8 cellular contexts compared by ENCODE assay signal in the genomic region with DNA sequence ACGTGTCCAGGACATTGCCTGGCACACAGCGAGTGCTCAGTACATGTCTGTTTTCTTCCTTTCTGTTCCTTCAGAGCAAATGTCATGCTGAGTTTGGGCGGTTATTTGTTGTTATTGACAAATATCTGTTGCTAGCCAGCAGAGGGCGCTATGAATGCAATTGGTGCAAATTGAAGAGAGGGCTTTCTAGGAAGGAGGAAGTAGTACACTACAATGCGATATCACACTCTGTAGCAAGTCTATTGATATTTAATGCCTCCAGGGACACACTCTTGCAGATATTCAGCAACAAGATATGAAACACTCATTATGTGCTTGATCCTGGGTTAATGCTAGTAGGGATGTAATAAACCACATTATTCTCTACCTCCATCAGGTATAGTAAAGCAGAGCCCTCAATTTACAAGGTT.
DNase-seq lines count a peak whose midpoint lies in the region; ATAC-seq, FAIRE-seq and TF ChIP-seq lines count a peak whose summit lies in the region.

No MANE protein-coding gene starts in this region.

- no peaks in the 10 kb centered on the region for H3K36me3 ChIP-seq in body of pancreas (replicated peaks in 1 of 2; ENCODE audit: insufficient read depth in 1 of 2, low read depth in 2 of 2)

- H3K27ac ChIP-seq in A549 (no peak overlapping the region), body of pancreas (no peak overlapping the region)

- DNase-seq in A549 (ENCODE audit: low read depth in 1 of 2, low spot score in 1 of 2) (peak; percentile 13 to 60), GM10266 (ENCODE audit: extremely low spot score) (peak; percentile 61), NCI-H446 treated with DMSO at 0.1 percent for 48 hours (lab: John Stamatoyannopoulos, UW) (peak; percentile 9), body of pancreas (peak in 3 of 4 donors; percentile 12 to 20 (median 19)), nucleus accumbens (lab: John Stamatoyannopoulos, UW) (peak in 36 of 56 donors; percentile 0 to 62 (median 8)), T-cell (no peak)

- H3K4me1 Mint-ChIP-seq in T-cell = no peaks in the 10 kb centered on the region

- TF ChIP-seq EP300 in A549 (IDR thresholded peaks at IDR 0.05) = no peak

- peak in 1 of 2 experiments; percentile 45; a peak in 1 of 5 replicates for TF ChIP-seq RAD21 in A549 (conservative IDR thresholded peaks at IDR 0.05 in 1 of 2, IDR thresholded peaks at IDR 0.05 in 1 of 2)

- H3K4me3 ChIP-seq in A549 = no peak overlapping the region
- no peak overlapping the region for H3K4me3 ChIP-seq in body of pancreas

- POLR2A ChIA-PET in A549 (lab: Yijun Ruan, JAX) (no interaction called here), T-cell (lab: Charles Lee) (no interaction called here)

- intact Hi-C loops in body of pancreas (cut with DNase I) = no loop called here

- no peak overlapping the region for H3K27ac Mint-ChIP-seq in T-cell

- H3K4me2 ChIP-seq in A549 = no peak overlapping the region

- peaks cover 3 to 6% (median 5%) of the 10 kb centered on the region in 3 donors for H3K9me3 Mint-ChIP-seq in T-cell

- H3K4me1 ChIP-seq in A549 = no peaks in the 10 kb centered on the region
- no peaks in the 10 kb centered on the region for H3K4me1 ChIP-seq in body of pancreas

- CTCF ChIA-PET in A549 (lab: Yijun Ruan, JAX) (interaction anchor here (1.2 to 2.3 kb wide), 3 partner anchors 9 to 15 kb away, joined by 3 to 7 read pairs (median 3); no protein-coding TSS in a partner anchor), T-cell (lab: Charles Lee) (no interaction called here)

- H3K27me3 ChIP-seq in body of pancreas = peaks cover 0 to 6% of the 10 kb centered on the region in 2 donors

- no peak for FAIRE-seq in A549 (lab: Jason Lieb, UNC)

- TF ChIP-seq CTCF in A549 (IDR thresholded peaks at IDR 0.05) (peak; percentile 33; the same call in 2 of the 3 replicates), GM10266 (IDR thresholded peaks at IDR 0.05; ENCODE audit: control insufficient read depth, insufficient read depth, low read depth, missing control alignments) (peak; percentile 56), body of pancreas (IDR thresholded peaks at IDR 0.05) (peak in 5 of 7 experiments; percentile 7 to 34 (median 28))

- no peaks in the 10 kb centered on the region for H3K36me3 Mint-ChIP-seq in T-cell

- WGBS in A549 (ENCODE audit: missing lambda C conversion rate) = 1% methylated on average over 5 of the region's 5 CpGs
- 6 to 7% methylated on average over 5 of the region's 5 CpGs for WGBS in body of pancreas, 2 donors

- ATAC-seq in A549 (peak in 1 of 2 experiments; percentile 75; a peak in 3 of 6 replicates), HG03159 (IDR thresholded peaks at IDR 0.05; ENCODE audit: unreplicated experiment) (peak; percentile 68), body of pancreas (no peak), GM19324 (IDR thresholded peaks at IDR 0.05; ENCODE audit: low FRiP score, unreplicated experiment) (no peak), T-cell (replicated peaks in 1 of 4) (no peak)

- no peaks in the 10 kb centered on the region for H3K27me3 Mint-ChIP-seq in T-cell

- no peaks in the 10 kb centered on the region for H3K9me3 ChIP-seq in A549
- no peaks in the 10 kb centered on the region for H3K9me3 ChIP-seq in body of pancreas

- TF ChIP-seq POLR2A in A549 (IDR thresholded peaks at IDR 0.05; ENCODE audit: low read length) = no peak
- no peak for TF ChIP-seq POLR2A in body of pancreas (IDR thresholded peaks at IDR 0.05)

- H3K4me3 Mint-ChIP-seq in T-cell = no peak overlapping the region

TF ChIP-seq in A549, 52 proteins besides CTCF, POLR2A, EP300 and RAD21:
- no peak for TF ChIP-seq JUN (IDR thresholded peaks at IDR 0.05)
- no peak for TF ChIP-seq POLR2AphosphoS2 (conservative IDR thresholded peaks at IDR 0.05; ENCODE audit: low read length)
- no peak for TF ChIP-seq RCOR1 (IDR thresholded peaks at IDR 0.05; ENCODE audit: low read depth, low read length)
- no peak for TF ChIP-seq PHF8 (IDR thresholded peaks at IDR 0.05; ENCODE audit: borderline replicate concordance, low read depth)
- TF ChIP-seq ESRRA (IDR thresholded peaks at IDR 0.05; ENCODE audit: borderline replicate concordance, low read length) = no peak
- no peak for TF ChIP-seq GATA3 (IDR thresholded peaks at IDR 0.05; ENCODE audit: borderline replicate concordance)
- no peak for TF ChIP-seq KDM5A (IDR thresholded peaks at IDR 0.05)
- TF ChIP-seq, protein P1, sequence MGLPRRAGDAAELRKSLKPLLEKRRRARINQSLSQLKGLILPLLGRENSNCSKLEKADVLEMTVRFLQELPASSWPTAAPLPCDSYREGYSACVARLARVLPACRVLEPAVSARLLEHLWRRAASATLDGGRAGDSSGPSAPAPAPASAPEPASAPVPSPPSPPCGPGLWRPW (IDR thresholded peaks at IDR 0.05) = no peak
- no peak for TF ChIP-seq NFE2L2 (conservative IDR thresholded peaks at IDR 0.05; ENCODE audit: low read length)

Comparison
In these comparisons a context has a peak if more than half of its experiments do, and no peak if none do; other contexts are left out.
1. DNase-seq: peak in A549 (2 of 2), GM10266 (single experiment), NCI-H446 treated with DMSO at 0.1 percent for 48 hours (single experiment), body of pancreas (3 of 4) and nucleus accumbens (36 of 56); none in T-cell (0 of 34).
2. Peak in every context shown above with its lines, with median percentiles within 50 percentile points of each other: CTCF ChIP-seq.